In the genomic region with DNA sequence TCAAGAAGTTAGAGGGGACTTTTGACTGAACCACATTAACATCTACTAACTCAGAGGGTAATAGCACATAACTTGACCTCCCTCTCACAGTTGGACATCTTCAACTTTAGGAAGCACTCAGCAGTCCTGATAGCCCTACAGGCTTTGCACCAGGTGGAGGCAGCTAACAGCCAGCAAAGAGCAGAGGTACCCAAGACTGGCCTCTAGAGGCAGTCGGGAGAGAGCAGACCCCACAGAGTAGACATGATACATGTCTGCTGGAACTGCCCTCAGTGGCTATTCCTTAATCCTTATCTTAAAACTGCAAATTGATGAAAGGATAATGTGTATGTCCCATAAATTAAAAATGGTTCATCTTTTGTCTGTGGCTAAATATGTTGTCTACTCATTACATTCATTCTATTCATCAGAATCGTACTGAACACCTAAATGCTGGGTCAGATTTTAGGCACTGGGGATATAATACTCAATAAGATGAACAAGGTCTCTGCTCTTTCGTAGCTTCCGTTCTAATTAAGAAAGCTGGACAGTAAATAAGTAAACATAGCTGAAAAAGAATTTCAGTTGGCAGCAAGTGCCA, we compare ENCODE assay signal across 9 cellular contexts. TPM values are rescaled to one million over a fixed set of nuclear protein-coding genes. Genes with fewer than 3 reads are reported as not detected.
A peak's percentile ranks its signal among the peaks of the same experiment; 100 is the strongest.
DNase-seq lines count a peak whose midpoint lies in the region; ATAC-seq and TF ChIP-seq lines count a peak whose summit lies in the region.
"Had no signal": no experiment of that assay in that cellular context is flagged by ENCODE, and none has a peak within 500 bp of the region (broad histone marks: within the 10 kb centered on the region; RNA-seq: fewer than 3 reads in every experiment).

No MANE protein-coding gene starts in this region.

- H3K27ac ChIP-seq in DND-41 (ENCODE audit: low read length) (no peak overlapping the region), Karpas-422 (ENCODE audit: low read length) (no peak overlapping the region), hepatocyte (no peak overlapping the region), upper lobe of right lung (no peak overlapping the region)
- H3K27ac ChIP-seq: SK-N-MC had no signal

- no peak overlapping the region for H3K27ac Mint-ChIP-seq in activated CD4-positive, alpha-beta T cell treated with anti-CD3 and anti-CD28 coated beads, Interleukin-2, amount 10 ng/mL, durations not matched to agents 7 days and 5 days

- no peaks in the 10 kb centered on the region for H3K9me3 ChIP-seq in DND-41 (ENCODE audit: insufficient read depth, low read length, severe bottlenecking)
- no peaks in the 10 kb centered on the region for H3K9me3 ChIP-seq in Karpas-422 (ENCODE audit: low read length)
- no peaks in the 10 kb centered on the region for H3K9me3 ChIP-seq in hepatocyte (ENCODE audit: low read depth)
- H3K9me3 ChIP-seq in upper lobe of right lung, result no peaks in the 10 kb centered on the region

- H3K79me2 ChIP-seq in DND-41 (ENCODE audit: insufficient read depth, low read length) (peaks cover 30% of the 10 kb centered on the region), Karpas-422 (ENCODE audit: low read length) (peaks cover 89% of the 10 kb centered on the region), hepatocyte (peaks cover 79% of the 10 kb centered on the region)

- POLR2A ChIA-PET in activated CD4-positive, alpha-beta T cell treated with anti-CD3 and anti-CD28 coated beads, Interleukin-2, amount 10 ng/mL, durations not matched to agents 7 days and 5 days (lab: Charles Lee), result no interaction called here

- no peak overlapping the region for H2AFZ ChIP-seq in DND-41 (ENCODE audit: low read depth, low read length)
- H2AFZ ChIP-seq in Karpas-422 (ENCODE audit: low read length), result no peak overlapping the region
- H2AFZ ChIP-seq in hepatocyte, result no peak overlapping the region

- H3K4me2 ChIP-seq in DND-41 (ENCODE audit: insufficient read depth, low read length) (no peak overlapping the region), Karpas-422 (ENCODE audit: low read depth, low read length, poor library complexity, severe bottlenecking) (no peak overlapping the region), hepatocyte (no peak overlapping the region)

- H3K4me3 Mint-ChIP-seq in activated CD4-positive, alpha-beta T cell treated with anti-CD3 and anti-CD28 coated beads, Interleukin-2, amount 10 ng/mL, durations not matched to agents 7 days and 5 days, result no peak overlapping the region

- no peaks in the 10 kb centered on the region for H3K9me2 ChIP-seq in Karpas-422 (replicated peaks; ENCODE audit: insufficient read depth, low read length)
- no peaks in the 10 kb centered on the region for H3K9me2 ChIP-seq in hepatocyte (replicated peaks; ENCODE audit: insufficient read depth)

- peaks cover 75% of the 10 kb centered on the region for H3K36me3 Mint-ChIP-seq in activated CD4-positive, alpha-beta T cell treated with anti-CD3 and anti-CD28 coated beads, Interleukin-2, amount 10 ng/mL, durations not matched to agents 7 days and 5 days (ENCODE audit: low read depth)

- no peaks in the 10 kb centered on the region for H3K27me3 ChIP-seq in DND-41 (ENCODE audit: insufficient read depth, low read length, poor library complexity)
- no peaks in the 10 kb centered on the region for H3K27me3 ChIP-seq in Karpas-422 (ENCODE audit: low read length)
- no peaks in the 10 kb centered on the region for H3K27me3 ChIP-seq in hepatocyte
- no peaks in the 10 kb centered on the region for H3K27me3 ChIP-seq in upper lobe of right lung

- H3K9me3 Mint-ChIP-seq in activated CD4-positive, alpha-beta T cell treated with anti-CD3 and anti-CD28 coated beads, Interleukin-2, amount 10 ng/mL, durations not matched to agents 7 days and 5 days, result no peaks in the 10 kb centered on the region

- intact Hi-C loops in upper lobe of right lung (cut with DNase I), result no loop called here

- TF ChIP-seq CTCF in DND-41 (IDR thresholded peaks at IDR 0.05; ENCODE audit: borderline replicate concordance, extremely low read depth, low read length, poor library complexity, severe bottlenecking) (peak; percentile 52), hepatocyte (IDR thresholded peaks at IDR 0.05; ENCODE audit: poor library complexity) (peak; percentile 28), upper lobe of right lung (IDR thresholded peaks at IDR 0.05) (peak; percentile 23)

- no peaks in the 10 kb centered on the region for H3K27me3 Mint-ChIP-seq in activated CD4-positive, alpha-beta T cell treated with anti-CD3 and anti-CD28 coated beads, Interleukin-2, amount 10 ng/mL, durations not matched to agents 7 days and 5 days

- CTCF ChIA-PET in activated CD4-positive, alpha-beta T cell treated with anti-CD3 and anti-CD28 coated beads, Interleukin-2, amount 10 ng/mL, durations not matched to agents 7 days and 5 days (lab: Charles Lee), result interaction anchor here (1.3 to 3.3 kb wide), 3 partner anchors 10 to 40 kb away, joined by 3 to 13 read pairs (median 3); no protein-coding TSS in a partner anchor

- DNase-seq in DND-41 (peak; percentile 28), Karpas-422 (peak; percentile 74), hepatocyte (ENCODE audit: low spot score) (peak; percentile 41), upper lobe of right lung (no peak), DMS153 (lab: John Stamatoyannopoulos, UW) (no peak), AG08395 (ENCODE audit: low spot score) (no peak)
- DNase-seq in activated CD4-positive, alpha-beta T cell treated with anti-CD3 and anti-CD28 coated beads, Interleukin-2, amount 10 ng/mL, durations not matched to agents 7 days and 5 days, result peak; percentile 29

- peak; percentile 89 for ATAC-seq in DND-41 (ENCODE audit: insufficient read depth, low read depth)
- peak; percentile 80 for ATAC-seq in GM21360 (IDR thresholded peaks at IDR 0.05; ENCODE audit: unreplicated experiment)
- ATAC-seq in upper lobe of right lung, result peak; percentile 79

- peaks cover 45% of the 10 kb centered on the region for H3K4me1 Mint-ChIP-seq in activated CD4-positive, alpha-beta T cell treated with anti-CD3 and anti-CD28 coated beads, Interleukin-2, amount 10 ng/mL, durations not matched to agents 7 days and 5 days

- H3K4me1 ChIP-seq in DND-41 (ENCODE audit: insufficient read depth, low read length), result peaks cover 15% of the 10 kb centered on the region
- no peaks in the 10 kb centered on the region for H3K4me1 ChIP-seq in Karpas-422 (ENCODE audit: low read length)
- peaks cover 23% of the 10 kb centered on the region for H3K4me1 ChIP-seq in hepatocyte (ENCODE audit: insufficient read depth)
- H3K4me1 ChIP-seq in upper lobe of right lung, result peaks cover 41% of the 10 kb centered on the region

- no peak overlapping the region for H3K4me3 ChIP-seq in DND-41 (ENCODE audit: low read depth in 1 of 2, low read length in 2 of 2)
- H3K4me3 ChIP-seq in Karpas-422 (ENCODE audit: low read length), result no peak overlapping the region
- H3K4me3 ChIP-seq in hepatocyte, result no peak overlapping the region
- no peak overlapping the region for H3K4me3 ChIP-seq in upper lobe of right lung
- H3K4me3 ChIP-seq: SK-N-MC had no signal

- H4K20me1 ChIP-seq in DND-41 (ENCODE audit: insufficient read depth, low read length) (peaks cover 19% of the 10 kb centered on the region; the same call in 1 of the 2 replicates), Karpas-422 (ENCODE audit: insufficient read depth, low read depth, low read length) (0 out of 2 replicates have a peak, but pooled peaks cover 6% of the 10 kb centered on the region), hepatocyte (ENCODE audit: insufficient read depth, poor library complexity, severe bottlenecking) (no peaks in the 10 kb centered on the region)

- peaks cover 51% of the 10 kb centered on the region for H3K36me3 ChIP-seq in DND-41 (ENCODE audit: insufficient read depth, low read length)
- peaks cover 17% of the 10 kb centered on the region for H3K36me3 ChIP-seq in Karpas-422 (ENCODE audit: insufficient read depth, low read length)
- no peaks in the 10 kb centered on the region for H3K36me3 ChIP-seq in hepatocyte (replicated peaks; ENCODE audit: insufficient read depth, low read depth)
- H3K36me3 ChIP-seq in upper lobe of right lung, result peaks cover 44% of the 10 kb centered on the region

- 83% methylated on average over 4 of the region's 4 CpGs for WGBS in hepatocyte (ENCODE audit: low lambda C conversion rate, missing lambda C conversion rate)

- no peak overlapping the region for H3K9ac ChIP-seq in DND-41 (ENCODE audit: low read depth, low read length)
- H3K9ac ChIP-seq in Karpas-422 (ENCODE audit: low read length), result no peak overlapping the region

RNA-seq across cellular contexts. Expression of gene CAB39, which starts 49.8 kb away (rescaled TPM):
- 45.5 and 89.3 TPM in 2 replicates for total RNA-seq in Karpas-422 (2014; rRNA removed; shearing (Covaris generic); ENCODE audit: low replicate concordance)
- 100 to 1,000 TPM; 135 to 154 TPM for total RNA-seq in activated CD4-positive, alpha-beta T cell treated with anti-CD3 and anti-CD28 coated beads, Interleukin-2, amount 10 ng/mL, durations not matched to agents 7 days and 5 days
- total RNA-seq in hepatocyte (83.9 and 84.4 TPM in 2 replicates), upper lobe of right lung (78.9 TPM)
- polyA plus RNA-seq in hepatocyte, result 37.2 and 38.5 TPM in 2 replicates

Comparison
In these comparisons a context has a peak if more than half of its experiments do, and no peak if none do; other contexts are left out.
1. DNase-seq: peak in DND-41 (single experiment), Karpas-422 (single experiment), activated CD4-positive, alpha-beta T cell treated with anti-CD3 and anti-CD28 coated beads, Interleukin-2, amount 10 ng/mL, durations not matched to agents 7 days and 5 days (single experiment) and hepatocyte (single experiment); none in upper lobe of right lung (single experiment), DMS153 (single experiment) and AG08395 (single experiment).
2. Peak in every context shown above with its lines, with median percentiles within 50 percentile points of each other: ATAC-seq and CTCF ChIP-seq.